22 cellular contexts compared by ENCODE assay signal in genomic region chr12:116604151-116604550, GRCh38. TPM values are rescaled to one million over a fixed set of nuclear protein-coding genes. Genes with fewer than 3 reads are reported as not detected.
A peak's percentile ranks its signal among the peaks of the same experiment; 100 is the strongest.
DNase-seq lines count a peak whose midpoint lies in the region; ATAC-seq, FAIRE-seq and TF ChIP-seq lines count a peak whose summit lies in the region.
"Had no signal": no experiment of that assay in that cellular context is flagged by ENCODE, and none has a peak within 500 bp of the region (broad histone marks: within the 10 kb centered on the region; RNA-seq: fewer than 3 reads in every experiment).

No MANE protein-coding gene starts in this region.

- no peaks in the 10 kb centered on the region for H3K36me3 ChIP-seq in hepatocyte (replicated peaks; ENCODE audit: insufficient read depth, low read depth)
- H3K36me3 ChIP-seq: prostate gland, tibial artery had no signal

- DNase-seq in NCI-H1105 treated with DMSO at 0.1 percent for 48 hours (lab: John Stamatoyannopoulos, UW) (peak; percentile 5), NCI-H1105 (lab: John Stamatoyannopoulos, UW) (no peak), SK-MEL-5 (ENCODE audit: low read depth, low spot score) (peak; percentile 90), hepatocyte (ENCODE audit: low spot score) (no peak), D721Med (ENCODE audit: insufficient read length, low spot score) (no peak), SHP77 treated with DMSO at 0.1 percent for 48 hours (lab: John Stamatoyannopoulos, UW) (no peak), H4 (ENCODE audit: low spot score) (no peak)
- DNase-seq: 8988T; activated CD4-positive, alpha-beta T cell treated with anti-CD3 and anti-CD28 coated beads for 36 hours; activated effector memory CD4-positive, alpha-beta T cell treated with Interleukin-2 at 50 U/mL for 16 hours; CD4-positive, CD25-positive, alpha-beta regulatory T cell; DND-41; effector memory CD4-positive, alpha-beta T cell; HCEC 1CT; left ventricle myocardium superior; NCI-H1436; NCI-H526 treated with DMSO at 0.1 percent for 48 hours had no signal

- no peak overlapping the region for H3K27ac ChIP-seq in hepatocyte
- H3K27ac ChIP-seq: prostate gland, tibial artery had no signal

- peaks cover 16% of the 10 kb centered on the region for H3K4me1 ChIP-seq in hepatocyte (ENCODE audit: insufficient read depth)
- H3K4me1 ChIP-seq: prostate gland had no signal

- no peaks in the 10 kb centered on the region for H3K9me2 ChIP-seq in hepatocyte (replicated peaks; ENCODE audit: insufficient read depth)

- no peaks in the 10 kb centered on the region for H4K20me1 ChIP-seq in hepatocyte (ENCODE audit: insufficient read depth, poor library complexity, severe bottlenecking)

- ATAC-seq in HG03108 (IDR thresholded peaks at IDR 0.05; ENCODE audit: unreplicated experiment) = no peak
- ATAC-seq: activated CD4-positive, alpha-beta T cell treated with anti-CD3 and anti-CD28 coated beads for 36 hours had no signal

- no peak for FAIRE-seq in D721Med (lab: Jason Lieb, UNC)
- FAIRE-seq: GM18507, HTR-8/SVneo had no signal

- H3K27me3 ChIP-seq in hepatocyte = no peaks in the 10 kb centered on the region

- TF ChIP-seq CTCF in hepatocyte (IDR thresholded peaks at IDR 0.05; ENCODE audit: poor library complexity) (no peak), D721Med (IDR thresholded peaks at IDR 0.05; ENCODE audit: insufficient read depth, missing control alignments) (no peak)

- WGBS in hepatocyte (ENCODE audit: low lambda C conversion rate, missing lambda C conversion rate) = 50% methylated on average over 9 of the region's 9 CpGs

- peak overlapping the region; percentile 8 for H3K4me2 ChIP-seq in hepatocyte

- H3K4me3 ChIP-seq in hepatocyte = no peak overlapping the region
- H3K4me3 ChIP-seq: prostate gland, tibial artery had no signal

- H2AFZ ChIP-seq in hepatocyte = no peak overlapping the region

- in situ Hi-C loops in SK-MEL-5 (cut with HindIII; ENCODE audit: low pct_unique_long_range_greater_than_20kb, low sequenced_read_pairs) = no loop called here

- no peaks in the 10 kb centered on the region for H3K9me3 ChIP-seq in hepatocyte (ENCODE audit: low read depth)
- H3K9me3 ChIP-seq: prostate gland, tibial artery had no signal

- H3K79me2 ChIP-seq in hepatocyte = no peaks in the 10 kb centered on the region

RNA-seq across cellular contexts. Expression of gene MAP1LC3B2, which starts 45.0 kb away (rescaled TPM):
- total RNA-seq in SK-MEL-5 (2014; rRNA removed; shearing (Covaris generic)) = not detected in 2 replicates
- polyA plus RNA-seq in SK-MEL-5 (2015; cell fraction: cytosol; rRNA removed) = 1.5 TPM in 2 replicates
- polyA plus RNA-seq in SK-MEL-5 (2015; cell fraction: nucleus; rRNA removed) = not detected in 2 replicates
- 0.60 TPM in 1 of 2 replicates, not detected in the other for total RNA-seq in hepatocyte
- polyA plus RNA-seq in hepatocyte = 3.3 and 5.3 TPM in 2 replicates
- 0.41 and 1.6 TPM in 2 replicates for total RNA-seq in H4 (2014; rRNA removed; shearing (Covaris generic))

Comparison
In these comparisons a context has a peak if more than half of its experiments do, and no peak if none do; other contexts are left out.
1. DNase-seq: peak in NCI-H1105 treated with DMSO at 0.1 percent for 48 hours (single experiment) and SK-MEL-5 (single experiment); none in NCI-H1105 (single experiment), hepatocyte (single experiment), D721Med (single experiment), SHP77 treated with DMSO at 0.1 percent for 48 hours (single experiment) and H4 (single experiment).